1 cellular context compared by ENCODE assay signal in the genomic region with DNA sequence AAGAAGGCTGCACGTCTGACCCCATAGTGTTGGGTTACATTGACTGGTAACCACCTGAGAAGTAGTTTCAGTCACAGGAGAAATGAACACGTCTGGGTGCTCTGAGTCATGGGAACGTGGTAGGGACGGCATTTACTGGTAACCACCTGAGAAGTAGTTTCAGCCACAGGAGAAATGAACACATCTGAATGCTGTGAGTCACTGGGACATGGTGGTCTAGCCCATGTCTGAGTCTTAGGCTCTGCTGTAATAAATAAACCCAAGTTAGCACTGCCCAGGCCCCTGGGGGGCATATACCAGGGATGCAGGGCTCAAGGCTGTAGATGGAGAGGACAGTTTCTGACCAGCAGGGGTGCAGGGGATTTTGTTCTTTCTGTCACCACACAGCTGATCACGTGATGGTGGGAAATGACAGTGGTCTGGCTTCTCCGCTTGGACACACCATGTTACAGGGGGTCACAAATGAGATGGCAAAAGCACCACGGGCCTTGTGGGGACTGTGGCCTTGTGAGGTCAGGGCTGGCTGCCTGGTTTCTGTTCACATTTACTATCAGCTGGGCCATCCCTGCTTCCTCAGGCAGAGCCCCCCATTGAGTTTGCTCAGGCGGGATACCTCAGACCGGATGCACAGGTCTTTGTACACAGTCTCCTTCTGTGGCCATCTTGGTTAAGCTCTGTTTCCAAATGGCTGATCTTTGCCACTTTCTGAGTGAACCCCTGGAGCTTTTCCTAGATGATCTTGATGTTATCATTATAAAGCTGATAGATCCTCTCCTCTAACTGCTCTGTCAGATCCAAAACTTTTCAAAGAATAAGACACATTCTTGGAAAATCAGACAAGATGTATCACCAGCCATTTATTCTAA.
A peak's percentile ranks its signal among the peaks of the same experiment; 100 is the strongest.
TF ChIP-seq lines count a peak whose summit lies in the region.

No MANE protein-coding gene starts in this region.

TF ChIP-seq in GM12878, 131 proteins besides CTCF, POLR2A, EP300 and RAD21 (continued from another document and continues in another):
- TF ChIP-seq, protein P1, sequence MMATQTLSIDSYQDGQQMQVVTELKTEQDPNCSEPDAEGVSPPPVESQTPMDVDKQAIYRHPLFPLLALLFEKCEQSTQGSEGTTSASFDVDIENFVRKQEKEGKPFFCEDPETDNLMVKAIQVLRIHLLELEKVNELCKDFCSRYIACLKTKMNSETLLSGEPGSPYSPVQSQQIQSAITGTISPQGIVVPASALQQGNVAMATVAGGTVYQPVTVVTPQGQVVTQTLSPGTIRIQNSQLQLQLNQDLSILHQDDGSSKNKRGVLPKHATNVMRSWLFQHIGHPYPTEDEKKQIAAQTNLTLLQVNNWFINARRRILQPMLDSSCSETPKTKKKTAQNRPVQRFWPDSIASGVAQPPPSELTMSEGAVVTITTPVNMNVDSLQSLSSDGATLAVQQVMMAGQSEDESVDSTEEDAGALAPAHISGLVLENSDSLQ (IDR thresholded peaks at IDR 0.05) = peak; percentile 45; the same call in 1 of the 2 replicates
- TF ChIP-seq, protein P2, sequence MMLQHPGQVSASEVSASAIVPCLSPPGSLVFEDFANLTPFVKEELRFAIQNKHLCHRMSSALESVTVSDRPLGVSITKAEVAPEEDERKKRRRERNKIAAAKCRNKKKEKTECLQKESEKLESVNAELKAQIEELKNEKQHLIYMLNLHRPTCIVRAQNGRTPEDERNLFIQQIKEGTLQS (IDR thresholded peaks at IDR 0.05; ENCODE audit: borderline replicate concordance, extremely low read depth, low read depth, low read length) = no peak
- TF ChIP-seq, protein P3, sequence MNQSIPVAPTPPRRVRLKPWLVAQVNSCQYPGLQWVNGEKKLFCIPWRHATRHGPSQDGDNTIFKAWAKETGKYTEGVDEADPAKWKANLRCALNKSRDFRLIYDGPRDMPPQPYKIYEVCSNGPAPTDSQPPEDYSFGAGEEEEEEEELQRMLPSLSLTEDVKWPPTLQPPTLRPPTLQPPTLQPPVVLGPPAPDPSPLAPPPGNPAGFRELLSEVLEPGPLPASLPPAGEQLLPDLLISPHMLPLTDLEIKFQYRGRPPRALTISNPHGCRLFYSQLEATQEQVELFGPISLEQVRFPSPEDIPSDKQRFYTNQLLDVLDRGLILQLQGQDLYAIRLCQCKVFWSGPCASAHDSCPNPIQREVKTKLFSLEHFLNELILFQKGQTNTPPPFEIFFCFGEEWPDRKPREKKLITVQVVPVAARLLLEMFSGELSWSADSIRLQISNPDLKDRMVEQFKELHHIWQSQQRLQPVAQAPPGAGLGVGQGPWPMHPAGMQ (IDR thresholded peaks at IDR 0.05; ENCODE audit: borderline replicate concordance) = no peak; the same call in 1 of the 2 replicates
- TF ChIP-seq KDM1A (IDR thresholded peaks at IDR 0.05; ENCODE audit: borderline replicate concordance) = no peak
- TF ChIP-seq, protein P4, sequence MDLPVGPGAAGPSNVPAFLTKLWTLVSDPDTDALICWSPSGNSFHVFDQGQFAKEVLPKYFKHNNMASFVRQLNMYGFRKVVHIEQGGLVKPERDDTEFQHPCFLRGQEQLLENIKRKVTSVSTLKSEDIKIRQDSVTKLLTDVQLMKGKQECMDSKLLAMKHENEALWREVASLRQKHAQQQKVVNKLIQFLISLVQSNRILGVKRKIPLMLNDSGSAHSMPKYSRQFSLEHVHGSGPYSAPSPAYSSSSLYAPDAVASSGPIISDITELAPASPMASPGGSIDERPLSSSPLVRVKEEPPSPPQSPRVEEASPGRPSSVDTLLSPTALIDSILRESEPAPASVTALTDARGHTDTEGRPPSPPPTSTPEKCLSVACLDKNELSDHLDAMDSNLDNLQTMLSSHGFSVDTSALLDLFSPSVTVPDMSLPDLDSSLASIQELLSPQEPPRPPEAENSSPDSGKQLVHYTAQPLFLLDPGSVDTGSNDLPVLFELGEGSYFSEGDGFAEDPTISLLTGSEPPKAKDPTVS (IDR thresholded peaks at IDR 0.05; ENCODE audit: low read depth, low read length) = no peak
- no peak for TF ChIP-seq HDAC6 (IDR thresholded peaks at IDR 0.05; ENCODE audit: unreplicated experiment)
- peak; percentile 99 for TF ChIP-seq DPF2 (IDR thresholded peaks at IDR 0.05)
- peak in 1 of 2 experiments; percentile 84; a peak in 2 of 4 replicates for TF ChIP-seq ETV6 (conservative IDR thresholded peaks at IDR 0.05 in 1 of 2, IDR thresholded peaks at IDR 0.05 in 1 of 2; ENCODE audit: borderline replicate concordance in 1 of 2, low read depth in 1 of 2)
- TF ChIP-seq, protein P5, sequence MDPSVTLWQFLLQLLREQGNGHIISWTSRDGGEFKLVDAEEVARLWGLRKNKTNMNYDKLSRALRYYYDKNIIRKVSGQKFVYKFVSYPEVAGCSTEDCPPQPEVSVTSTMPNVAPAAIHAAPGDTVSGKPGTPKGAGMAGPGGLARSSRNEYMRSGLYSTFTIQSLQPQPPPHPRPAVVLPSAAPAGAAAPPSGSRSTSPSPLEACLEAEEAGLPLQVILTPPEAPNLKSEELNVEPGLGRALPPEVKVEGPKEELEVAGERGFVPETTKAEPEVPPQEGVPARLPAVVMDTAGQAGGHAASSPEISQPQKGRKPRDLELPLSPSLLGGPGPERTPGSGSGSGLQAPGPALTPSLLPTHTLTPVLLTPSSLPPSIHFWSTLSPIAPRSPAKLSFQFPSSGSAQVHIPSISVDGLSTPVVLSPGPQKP (IDR thresholded peaks at IDR 0.05; ENCODE audit: low read depth, low read length) = no peak
- TF ChIP-seq, protein P6, sequence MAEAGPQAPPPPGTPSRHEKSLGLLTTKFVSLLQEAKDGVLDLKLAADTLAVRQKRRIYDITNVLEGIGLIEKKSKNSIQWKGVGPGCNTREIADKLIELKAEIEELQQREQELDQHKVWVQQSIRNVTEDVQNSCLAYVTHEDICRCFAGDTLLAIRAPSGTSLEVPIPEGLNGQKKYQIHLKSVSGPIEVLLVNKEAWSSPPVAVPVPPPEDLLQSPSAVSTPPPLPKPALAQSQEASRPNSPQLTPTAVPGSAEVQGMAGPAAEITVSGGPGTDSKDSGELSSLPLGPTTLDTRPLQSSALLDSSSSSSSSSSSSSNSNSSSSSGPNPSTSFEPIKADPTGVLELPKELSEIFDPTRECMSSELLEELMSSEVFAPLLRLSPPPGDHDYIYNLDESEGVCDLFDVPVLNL (IDR thresholded peaks at IDR 0.05; ENCODE audit: low read depth, low read length) = no peak
- TF ChIP-seq, protein P7, sequence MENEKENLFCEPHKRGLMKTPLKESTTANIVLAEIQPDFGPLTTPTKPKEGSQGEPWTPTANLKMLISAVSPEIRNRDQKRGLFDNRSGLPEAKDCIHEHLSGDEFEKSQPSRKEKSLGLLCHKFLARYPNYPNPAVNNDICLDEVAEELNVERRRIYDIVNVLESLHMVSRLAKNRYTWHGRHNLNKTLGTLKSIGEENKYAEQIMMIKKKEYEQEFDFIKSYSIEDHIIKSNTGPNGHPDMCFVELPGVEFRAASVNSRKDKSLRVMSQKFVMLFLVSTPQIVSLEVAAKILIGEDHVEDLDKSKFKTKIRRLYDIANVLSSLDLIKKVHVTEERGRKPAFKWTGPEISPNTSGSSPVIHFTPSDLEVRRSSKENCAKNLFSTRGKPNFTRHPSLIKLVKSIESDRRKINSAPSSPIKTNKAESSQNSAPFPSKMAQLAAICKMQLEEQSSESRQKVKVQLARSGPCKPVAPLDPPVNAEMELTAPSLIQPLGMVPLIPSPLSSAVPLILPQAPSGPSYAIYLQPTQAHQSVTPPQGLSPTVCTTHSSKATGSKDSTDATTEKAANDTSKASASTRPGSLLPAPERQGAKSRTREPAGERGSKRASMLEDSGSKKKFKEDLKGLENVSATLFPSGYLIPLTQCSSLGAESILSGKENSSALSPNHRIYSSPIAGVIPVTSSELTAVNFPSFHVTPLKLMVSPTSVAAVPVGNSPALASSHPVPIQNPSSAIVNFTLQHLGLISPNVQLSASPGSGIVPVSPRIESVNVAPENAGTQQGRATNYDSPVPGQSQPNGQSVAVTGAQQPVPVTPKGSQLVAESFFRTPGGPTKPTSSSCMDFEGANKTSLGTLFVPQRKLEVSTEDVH (IDR thresholded peaks at IDR 0.05; ENCODE audit: low read depth, partially characterized antibody) = peak; percentile 74
- TF ChIP-seq TCF7 (IDR thresholded peaks at IDR 0.05; ENCODE audit: borderline replicate concordance) = peak; percentile 40; the same call in 1 of the 2 replicates
- no peak for TF ChIP-seq TAF1 (IDR thresholded peaks at IDR 0.05; ENCODE audit: borderline replicate concordance, low read depth, low read length)
- TF ChIP-seq, protein P8, sequence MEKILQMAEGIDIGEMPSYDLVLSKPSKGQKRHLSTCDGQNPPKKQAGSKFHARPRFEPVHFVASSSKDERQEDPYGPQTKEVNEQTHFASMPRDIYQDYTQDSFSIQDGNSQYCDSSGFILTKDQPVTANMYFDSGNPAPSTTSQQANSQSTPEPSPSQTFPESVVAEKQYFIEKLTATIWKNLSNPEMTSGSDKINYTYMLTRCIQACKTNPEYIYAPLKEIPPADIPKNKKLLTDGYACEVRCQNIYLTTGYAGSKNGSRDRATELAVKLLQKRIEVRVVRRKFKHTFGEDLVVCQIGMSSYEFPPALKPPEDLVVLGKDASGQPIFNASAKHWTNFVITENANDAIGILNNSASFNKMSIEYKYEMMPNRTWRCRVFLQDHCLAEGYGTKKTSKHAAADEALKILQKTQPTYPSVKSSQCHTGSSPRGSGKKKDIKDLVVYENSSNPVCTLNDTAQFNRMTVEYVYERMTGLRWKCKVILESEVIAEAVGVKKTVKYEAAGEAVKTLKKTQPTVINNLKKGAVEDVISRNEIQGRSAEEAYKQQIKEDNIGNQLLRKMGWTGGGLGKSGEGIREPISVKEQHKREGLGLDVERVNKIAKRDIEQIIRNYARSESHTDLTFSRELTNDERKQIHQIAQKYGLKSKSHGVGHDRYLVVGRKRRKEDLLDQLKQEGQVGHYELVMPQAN (conservative IDR thresholded peaks at IDR 0.05) = no peak
- TF ChIP-seq, protein P9, sequence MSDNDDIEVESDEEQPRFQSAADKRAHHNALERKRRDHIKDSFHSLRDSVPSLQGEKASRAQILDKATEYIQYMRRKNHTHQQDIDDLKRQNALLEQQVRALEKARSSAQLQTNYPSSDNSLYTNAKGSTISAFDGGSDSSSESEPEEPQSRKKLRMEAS (IDR thresholded peaks at IDR 0.05; ENCODE audit: low read depth, low read length) = no peak; the same call in 1 of the 2 replicates
- no peak for TF ChIP-seq MYC (IDR thresholded peaks at IDR 0.05; ENCODE audit: insufficient read depth, insufficient read length, insufficient replicate concordance, low read length, severe bottlenecking)
- TF ChIP-seq, protein P10, sequence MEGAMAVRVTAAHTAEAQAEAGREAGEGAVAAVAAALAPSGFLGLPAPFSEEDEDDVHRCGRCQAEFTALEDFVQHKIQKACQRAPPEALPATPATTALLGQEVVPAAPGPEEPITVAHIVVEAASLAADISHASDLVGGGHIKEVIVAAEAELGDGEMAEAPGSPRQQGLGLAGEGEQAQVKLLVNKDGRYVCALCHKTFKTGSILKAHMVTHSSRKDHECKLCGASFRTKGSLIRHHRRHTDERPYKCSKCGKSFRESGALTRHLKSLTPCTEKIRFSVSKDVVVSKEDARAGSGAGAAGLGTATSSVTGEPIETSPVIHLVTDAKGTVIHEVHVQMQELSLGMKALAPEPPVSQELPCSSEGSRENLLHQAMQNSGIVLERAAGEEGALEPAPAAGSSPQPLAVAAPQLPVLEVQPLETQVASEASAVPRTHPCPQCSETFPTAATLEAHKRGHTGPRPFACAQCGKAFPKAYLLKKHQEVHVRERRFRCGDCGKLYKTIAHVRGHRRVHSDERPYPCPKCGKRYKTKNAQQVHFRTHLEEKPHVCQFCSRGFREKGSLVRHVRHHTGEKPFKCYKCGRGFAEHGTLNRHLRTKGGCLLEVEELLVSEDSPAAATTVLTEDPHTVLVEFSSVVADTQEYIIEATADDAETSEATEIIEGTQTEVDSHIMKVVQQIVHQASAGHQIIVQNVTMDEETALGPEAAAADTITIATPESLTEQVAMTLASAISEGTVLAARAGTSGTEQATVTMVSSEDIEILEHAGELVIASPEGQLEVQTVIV (IDR thresholded peaks at IDR 0.05; ENCODE audit: borderline replicate concordance, partially characterized antibody) = no peak
- TF ChIP-seq, protein P11, sequence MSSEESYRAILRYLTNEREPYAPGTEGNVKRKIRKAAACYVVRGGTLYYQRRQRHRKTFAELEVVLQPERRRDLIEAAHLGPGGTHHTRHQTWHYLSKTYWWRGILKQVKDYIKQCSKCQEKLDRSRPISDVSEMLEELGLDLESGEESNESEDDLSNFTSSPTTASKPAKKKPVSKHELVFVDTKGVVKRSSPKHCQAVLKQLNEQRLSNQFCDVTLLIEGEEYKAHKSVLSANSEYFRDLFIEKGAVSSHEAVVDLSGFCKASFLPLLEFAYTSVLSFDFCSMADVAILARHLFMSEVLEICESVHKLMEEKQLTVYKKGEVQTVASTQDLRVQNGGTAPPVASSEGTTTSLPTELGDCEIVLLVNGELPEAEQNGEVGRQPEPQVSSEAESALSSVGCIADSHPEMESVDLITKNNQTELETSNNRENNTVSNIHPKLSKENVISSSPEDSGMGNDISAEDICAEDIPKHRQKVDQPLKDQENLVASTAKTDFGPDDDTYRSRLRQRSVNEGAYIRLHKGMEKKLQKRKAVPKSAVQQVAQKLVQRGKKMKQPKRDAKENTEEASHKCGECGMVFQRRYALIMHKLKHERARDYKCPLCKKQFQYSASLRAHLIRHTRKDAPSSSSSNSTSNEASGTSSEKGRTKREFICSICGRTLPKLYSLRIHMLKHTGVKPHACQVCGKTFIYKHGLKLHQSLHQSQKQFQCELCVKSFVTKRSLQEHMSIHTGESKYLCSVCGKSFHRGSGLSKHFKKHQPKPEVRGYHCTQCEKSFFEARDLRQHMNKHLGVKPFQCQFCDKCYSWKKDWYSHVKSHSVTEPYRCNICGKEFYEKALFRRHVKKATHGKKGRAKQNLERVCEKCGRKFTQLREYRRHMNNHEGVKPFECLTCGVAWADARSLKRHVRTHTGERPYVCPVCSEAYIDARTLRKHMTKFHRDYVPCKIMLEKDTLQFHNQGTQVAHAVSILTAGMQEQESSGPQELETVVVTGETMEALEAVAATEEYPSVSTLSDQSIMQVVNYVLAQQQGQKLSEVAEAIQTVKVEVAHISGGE (CRISPR knock-in tag; IDR thresholded peaks at IDR 0.05) = no peak
- TF ChIP-seq SMC3 (IDR thresholded peaks at IDR 0.05; ENCODE audit: borderline replicate concordance, low read length) = peak; percentile 17; the same call in 1 of the 2 replicates
- peak; percentile 99 for TF ChIP-seq MTA2 (IDR thresholded peaks at IDR 0.05; ENCODE audit: low read depth)
- TF ChIP-seq KAT2A (conservative IDR thresholded peaks at IDR 0.05; ENCODE audit: control insufficient read depth, low read depth, low read length) = no peak
- peak; percentile 85; the same call in 1 of the 2 replicates for TF ChIP-seq PML (IDR thresholded peaks at IDR 0.05; ENCODE audit: low read length)
- TF ChIP-seq POLR2AphosphoS2 (IDR thresholded peaks at IDR 0.05; ENCODE audit: low read depth, low read length) = no peak
- TF ChIP-seq MTA3 (IDR thresholded peaks at IDR 0.05; ENCODE audit: borderline replicate concordance, low read length) = peak; percentile 99
- TF ChIP-seq, protein P12, sequence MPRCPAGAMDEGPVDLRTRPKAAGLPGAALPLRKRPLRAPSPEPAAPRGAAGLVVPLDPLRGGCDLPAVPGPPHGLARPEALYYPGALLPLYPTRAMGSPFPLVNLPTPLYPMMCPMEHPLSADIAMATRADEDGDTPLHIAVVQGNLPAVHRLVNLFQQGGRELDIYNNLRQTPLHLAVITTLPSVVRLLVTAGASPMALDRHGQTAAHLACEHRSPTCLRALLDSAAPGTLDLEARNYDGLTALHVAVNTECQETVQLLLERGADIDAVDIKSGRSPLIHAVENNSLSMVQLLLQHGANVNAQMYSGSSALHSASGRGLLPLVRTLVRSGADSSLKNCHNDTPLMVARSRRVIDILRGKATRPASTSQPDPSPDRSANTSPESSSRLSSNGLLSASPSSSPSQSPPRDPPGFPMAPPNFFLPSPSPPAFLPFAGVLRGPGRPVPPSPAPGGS (IDR thresholded peaks at IDR 0.05; ENCODE audit: borderline replicate concordance, insufficient read depth, low read depth, low read length, poor library complexity, severe bottlenecking) = peak; percentile 99
- TF ChIP-seq IRF4 (IDR thresholded peaks at IDR 0.05; ENCODE audit: low read depth, low read length) = peak; percentile 98
- no peak; the same call in none of the 2 replicates for TF ChIP-seq FOXK2 (IDR thresholded peaks at IDR 0.05)
- TF ChIP-seq CBX3 (IDR thresholded peaks at IDR 0.05; ENCODE audit: borderline replicate concordance, low read depth) = no peak
- peak; percentile 33; the same call in 1 of the 2 replicates for TF ChIP-seq SPI1 (IDR thresholded peaks at IDR 0.05; ENCODE audit: borderline replicate concordance, insufficient read depth, low read depth, low read length)
